Comparison of ENCODE assay signal across 9 cellular contexts in the genomic region with DNA sequence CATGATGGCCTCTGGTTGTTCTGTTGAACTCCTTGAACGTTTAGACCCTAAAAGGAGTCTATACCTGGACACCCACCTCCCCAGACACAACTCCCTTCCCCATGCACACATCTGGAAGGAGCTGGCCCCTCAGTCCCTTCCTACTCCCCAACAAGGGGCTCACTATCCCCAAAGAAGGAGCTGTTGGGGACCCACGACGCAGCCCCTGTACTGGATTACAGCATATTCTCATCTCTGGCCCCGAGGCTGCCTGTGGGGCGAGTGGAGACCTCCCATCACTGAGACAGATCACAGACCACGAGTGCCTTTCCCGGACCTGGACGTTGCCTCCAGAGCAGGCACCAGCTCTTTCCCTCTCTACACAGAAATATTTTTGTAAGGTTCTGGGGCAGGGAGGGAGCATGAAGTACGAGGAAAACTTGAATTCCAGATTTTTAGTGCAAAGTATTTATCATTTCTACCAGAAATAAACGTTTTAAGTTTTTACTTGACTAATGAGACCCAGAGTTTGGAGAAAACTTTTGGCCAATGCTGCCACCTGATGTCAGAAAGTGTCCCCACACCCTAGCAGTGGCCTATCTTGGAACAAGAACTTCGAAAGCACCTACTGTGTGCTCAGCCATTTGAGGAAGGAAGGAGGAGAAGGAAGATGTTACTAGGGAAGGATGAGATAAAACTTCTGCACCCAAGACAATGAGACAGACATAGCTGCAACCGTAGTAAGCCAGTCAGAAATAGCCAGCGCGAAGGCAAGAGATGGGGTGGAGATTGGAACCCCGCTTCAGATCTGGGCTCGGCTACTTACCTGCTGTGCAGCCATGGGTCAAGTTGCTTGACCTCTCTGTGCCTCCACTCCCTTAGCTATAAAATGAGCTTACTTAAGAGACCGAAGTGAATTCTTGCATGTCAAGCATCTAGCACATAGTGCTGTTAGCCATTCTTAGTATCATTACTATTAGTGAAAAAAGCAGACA. TPM values are rescaled to one million over a fixed set of nuclear protein-coding genes. Genes with fewer than 3 reads are reported as not detected.
DNase-seq lines count a peak whose midpoint lies in the region; ATAC-seq and TF ChIP-seq lines count a peak whose summit lies in the region.
"Had no signal": no experiment of that assay in that cellular context is flagged by ENCODE, and none has a peak within 500 bp of the region (broad histone marks: within the 10 kb centered on the region; RNA-seq: fewer than 3 reads in every experiment).

No MANE protein-coding gene starts in this region.

- 51% methylated on average over 17 of the region's 17 CpGs for WGBS in SK-N-SH (ENCODE audit: low lambda C conversion rate)
- 20 to 50% methylated on average over 2 to 9 of the region's 17 CpGs for WGBS in gastroesophageal sphincter (ENCODE audit: low coverage in 1 of 2), 2 donors
- WGBS in thyroid gland, 2 donors = 50 to 51% methylated on average over 17 of the region's 17 CpGs

- TF ChIP-seq POLR2A in gastroesophageal sphincter (IDR thresholded peaks at IDR 0.05) = no peak
- no peak for TF ChIP-seq POLR2A in thyroid gland (IDR thresholded peaks at IDR 0.05)

- no peak overlapping the region for H2AFZ ChIP-seq in SK-N-SH (ENCODE audit: low read depth)

- intact Hi-C loops in thyroid gland (cut with DNase I) = loop anchor here (5.0 kb wide), 1 partner anchor 57 kb away; no protein-coding TSS in a partner anchor

- H3K9ac ChIP-seq in SK-N-SH = no peak overlapping the region

- TF ChIP-seq CTCF in SK-N-SH (IDR thresholded peaks at IDR 0.05) (peak; percentile 78), gastroesophageal sphincter (IDR thresholded peaks at IDR 0.05) (peak in 3 of 4 experiments; percentile 62 to 74 (median 66)), thyroid gland (IDR thresholded peaks at IDR 0.05) (peak; percentile 20 to 77 (median 56))

- H3K4me3 ChIP-seq in SK-N-SH (ENCODE audit: low read depth in 2 of 2, low read length in 1 of 2) (no peak overlapping the region; a peak in 1 of 4 replicates), gastroesophageal sphincter (no peak overlapping the region), thyroid gland (replicated peaks in 1 of 3) (no peak overlapping the region)

- H3K27ac ChIP-seq in SK-N-SH (ENCODE audit: low read depth in 2 of 2, low read length in 1 of 2) (no peak overlapping the region), gastroesophageal sphincter (peak overlapping the region in 2 of 4 donors; percentile 4 to 48), thyroid gland (no peak overlapping the region)
- H3K27ac ChIP-seq: neutrophil had no signal

- no peaks in the 10 kb centered on the region for H3K36me3 Mint-ChIP-seq in activated CD8-positive, alpha-beta memory T cell treated with anti-CD3 and anti-CD28 coated beads, Interleukin-2, amount 10 ng/mL, durations not matched to agents 7 days and 5 days

- DNase-seq in activated CD8-positive, alpha-beta memory T cell treated with anti-CD3 and anti-CD28 coated beads, Interleukin-2, amount 10 ng/mL, durations not matched to agents 7 days and 5 days = peak; percentile 50
- DNase-seq in activated CD8-positive, alpha-beta memory T cell treated with anti-CD3 and anti-CD28 coated beads for 24 hours = no peak
- DNase-seq in SK-N-SH = peak; percentile 66
- no peak for DNase-seq in thyroid gland
- DNase-seq in A172 (ENCODE audit: low spot score) = no peak
- DNase-seq in NCI-H2171 treated with DMSO at 0.1 percent for 48 hours (lab: John Stamatoyannopoulos, UW) = no peak

- H4K20me1 ChIP-seq in SK-N-SH (ENCODE audit: insufficient read depth) = no peaks in the 10 kb centered on the region

- CTCF ChIA-PET in activated CD8-positive, alpha-beta memory T cell treated with anti-CD3 and anti-CD28 coated beads, Interleukin-2, amount 10 ng/mL, durations not matched to agents 7 days and 5 days (lab: Charles Lee) = interaction anchor here (0.7 to 14.0 kb wide), 14 partner anchors 9 to 71 kb away, joined by 3 to 475 read pairs (median 5); a partner anchor contains a TSS
- CTCF ChIA-PET in SK-N-SH (lab: Yijun Ruan, JAX) = interaction anchor here (0.7 to 19.4 kb wide), 42 partner anchors 9 to 784 kb away, joined by 3 to 622 read pairs (median 4); a partner anchor contains a TSS

- H3K4me1 ChIP-seq in SK-N-SH (ENCODE audit: control insufficient read depth in 1 of 2, insufficient read depth in 2 of 2, low read depth in 1 of 2, low read length in 1 of 2) = no peaks in the 10 kb centered on the region; a peak in 1 of 4 replicates
- H3K4me1 ChIP-seq in gastroesophageal sphincter = peaks cover 0 to 37% (median 8%) of the 10 kb centered on the region in 3 donors
- peaks cover 0 to 9% of the 10 kb centered on the region in 2 donors for H3K4me1 ChIP-seq in thyroid gland

- peak; percentile 84 for TF ChIP-seq RAD21 in SK-N-SH (IDR thresholded peaks at IDR 0.05; ENCODE audit: low read length)

- H3K4me1 Mint-ChIP-seq in activated CD8-positive, alpha-beta memory T cell treated with anti-CD3 and anti-CD28 coated beads, Interleukin-2, amount 10 ng/mL, durations not matched to agents 7 days and 5 days = peaks cover 6% of the 10 kb centered on the region

- H3K9me3 Mint-ChIP-seq in activated CD8-positive, alpha-beta memory T cell treated with anti-CD3 and anti-CD28 coated beads, Interleukin-2, amount 10 ng/mL, durations not matched to agents 7 days and 5 days (ENCODE audit: low read depth) = no peaks in the 10 kb centered on the region

- no peak overlapping the region for H3K27ac Mint-ChIP-seq in activated CD8-positive, alpha-beta memory T cell treated with anti-CD3 and anti-CD28 coated beads, Interleukin-2, amount 10 ng/mL, durations not matched to agents 7 days and 5 days

- H3K4me3 Mint-ChIP-seq in activated CD8-positive, alpha-beta memory T cell treated with anti-CD3 and anti-CD28 coated beads, Interleukin-2, amount 10 ng/mL, durations not matched to agents 7 days and 5 days = no peak overlapping the region

- no peak overlapping the region for H3K4me2 ChIP-seq in SK-N-SH

- peaks cover 30% of the 10 kb centered on the region for H3K27me3 Mint-ChIP-seq in activated CD8-positive, alpha-beta memory T cell treated with anti-CD3 and anti-CD28 coated beads, Interleukin-2, amount 10 ng/mL, durations not matched to agents 7 days and 5 days

- no peaks in the 10 kb centered on the region for H3K79me2 ChIP-seq in SK-N-SH (ENCODE audit: insufficient read depth)

- TF ChIP-seq EP300 in SK-N-SH (IDR thresholded peaks at IDR 0.05; ENCODE audit: borderline replicate concordance in 1 of 2, low read depth in 1 of 2, low read length in 1 of 2) = no peak
- no peak for TF ChIP-seq EP300 in gastroesophageal sphincter (IDR thresholded peaks at IDR 0.05)

- no peaks in the 10 kb centered on the region for H3F3A ChIP-seq in SK-N-SH (replicated peaks; ENCODE audit: insufficient read depth)

- no peaks in the 10 kb centered on the region for H3K9me2 ChIP-seq in SK-N-SH

- H3K9me3 ChIP-seq in SK-N-SH (no peaks in the 10 kb centered on the region), gastroesophageal sphincter (no peaks in the 10 kb centered on the region), thyroid gland (no peaks in the 10 kb centered on the region)
- H3K9me3 ChIP-seq: neutrophil had no signal

- H3K36me3 ChIP-seq in SK-N-SH (replicated peaks in 1 of 2; ENCODE audit: control insufficient read depth in 1 of 2, insufficient read depth in 2 of 2, low read length in 1 of 2) (no peaks in the 10 kb centered on the region), gastroesophageal sphincter (peaks cover 0 to 21% of the 10 kb centered on the region in 2 donors), thyroid gland (no peaks in the 10 kb centered on the region)
- H3K36me3 ChIP-seq: neutrophil had no signal

- H3K27me3 ChIP-seq in SK-N-SH (ENCODE audit: insufficient read depth) = no peaks in the 10 kb centered on the region; the same call in 1 of the 2 replicates
- H3K27me3 ChIP-seq in gastroesophageal sphincter = peaks cover 29% of the 10 kb centered on the region
- H3K27me3 ChIP-seq in thyroid gland = no peaks in the 10 kb centered on the region

- POLR2A ChIA-PET in SK-N-SH (lab: Yijun Ruan, JAX) = interaction anchor here (1.2 kb wide), 1 partner anchor 50 kb away, joined by 3 read pairs; no protein-coding TSS in a partner anchor

- peak; percentile 50 for ATAC-seq in activated CD8-positive, alpha-beta memory T cell treated with anti-CD3 and anti-CD28 coated beads, Interleukin-2, amount 10 ng/mL, durations not matched to agents 7 days and 5 days
- ATAC-seq in gastroesophageal sphincter = no peak
- no peak for ATAC-seq in HG02798 (IDR thresholded peaks at IDR 0.05; ENCODE audit: poor library complexity, unreplicated experiment)

TF ChIP-seq in SK-N-SH, 30 proteins besides CTCF, POLR2A, EP300 and RAD21 (continues in another document):
- peak; percentile 84 for TF ChIP-seq SMC3 (IDR thresholded peaks at IDR 0.05; ENCODE audit: low read depth, low read length)

RNA-seq across cellular contexts. Expression of a gene that starts 10.2 kb away (rescaled TPM):
- total RNA-seq in activated CD8-positive, alpha-beta memory T cell treated with anti-CD3 and anti-CD28 coated beads, Interleukin-2, amount 10 ng/mL, durations not matched to agents 7 days and 5 days = not detected
- 0.02 TPM in 1 of 2 replicates, not detected in the other for polyA plus RNA-seq in SK-N-SH (2012; rRNA removed)
- polyA plus RNA-seq in SK-N-SH (2012; cell fraction: cytosol; rRNA removed) = 0.01 and 0.03 TPM in 2 replicates
- polyA plus RNA-seq in SK-N-SH (2012; cell fraction: nucleus; rRNA removed) = not detected in 2 replicates
- total RNA-seq in gastroesophageal sphincter (under 1 TPM in 2 of 4 donors, not detected in 2; 0.27 to 0.46 TPM), thyroid gland (1 to 10 TPM; 1.2 to 2.3 (median 1.8) TPM)
- 0.07 and 0.48 TPM in 2 replicates for total RNA-seq in A172 (2014; rRNA removed; shearing (Covaris generic))

RNA-seq across cellular contexts. Expression of a gene that starts 18.9 kb away (rescaled TPM):
- total RNA-seq in activated CD8-positive, alpha-beta memory T cell treated with anti-CD3 and anti-CD28 coated beads, Interleukin-2, amount 10 ng/mL, durations not matched to agents 7 days and 5 days = 10 to 100 TPM in 1 of 2 experiments, 1 to 10 TPM in 1; 6.5 to 10.5 TPM
- polyA plus RNA-seq in SK-N-SH (2012; rRNA removed) = 27.6 and 28.0 TPM in 2 replicates
- 13.8 and 20.5 TPM in 2 replicates for polyA plus RNA-seq in SK-N-SH (2012; cell fraction: cytosol; rRNA removed)
- polyA plus RNA-seq in SK-N-SH (2012; cell fraction: nucleus; rRNA removed) = 22.1 and 33.5 TPM in 2 replicates
- 100 to 1,000 TPM in 1 of 4 donors, 10 to 100 TPM in 3; 30.0 to 100 (median 42.4) TPM for total RNA-seq in gastroesophageal sphincter
- total RNA-seq in thyroid gland = 10 to 100 TPM; 31.7 to 77.1 (median 36.2) TPM
- 45.9 and 57.6 TPM in 2 replicates for total RNA-seq in A172 (2014; rRNA removed; shearing (Covaris generic))

Comparison
In these comparisons a context has a peak if more than half of its experiments do, and no peak if none do; other contexts are left out.
1. DNase-seq: peak in activated CD8-positive, alpha-beta memory T cell treated with anti-CD3 and anti-CD28 coated beads, Interleukin-2, amount 10 ng/mL, durations not matched to agents 7 days and 5 days (single experiment) and SK-N-SH (single experiment); none in activated CD8-positive, alpha-beta memory T cell treated with anti-CD3 and anti-CD28 coated beads for 24 hours (single experiment), thyroid gland (0 of 2), A172 (single experiment) and NCI-H2171 treated with DMSO at 0.1 percent for 48 hours (single experiment).
2. Peak in every context shown above with its lines, with median percentiles within 50 percentile points of each other: CTCF ChIP-seq.